In genomic region chr1:156910309-156910782, GRCh38 we compare ENCODE assay signal across 8 cellular contexts. TPM values are rescaled to one million over a fixed set of nuclear protein-coding genes. Genes with fewer than 3 reads are reported as not detected.
DNase-seq lines count a peak whose midpoint lies in the region; ATAC-seq, FAIRE-seq and TF ChIP-seq lines count a peak whose summit lies in the region.

No MANE protein-coding gene starts in this region.

- peaks cover 15% of the 10 kb centered on the region for H3K4me1 Mint-ChIP-seq in brain

- peaks cover 0 to 4% (median 0%) of the 10 kb centered on the region in 5 experiments for H3K9me3 Mint-ChIP-seq in brain

- H3K27me3 ChIP-seq in lower lobe of right lung (ENCODE audit: low read depth), result peaks cover 10% of the 10 kb centered on the region
- H3K27me3 ChIP-seq in thoracic aorta (replicated peaks; ENCODE audit: insufficient read depth), result no peaks in the 10 kb centered on the region

- peak; percentile 39 to 50 for ATAC-seq in lower lobe of right lung
- no peak for ATAC-seq in thoracic aorta (ENCODE audit: insufficient number of reproducible peaks, low FRiP score, low read depth)
- ATAC-seq in HG03521 (IDR thresholded peaks at IDR 0.05; ENCODE audit: unreplicated experiment), result no peak
- no peak for ATAC-seq in HG03139 (IDR thresholded peaks at IDR 0.05; ENCODE audit: unreplicated experiment)

- H3K36me3 ChIP-seq in lower lobe of right lung, result peaks cover 62% of the 10 kb centered on the region
- H3K36me3 ChIP-seq in thoracic aorta, result peaks cover 4% of the 10 kb centered on the region

- TF ChIP-seq CTCF in AG09319 (IDR thresholded peaks at IDR 0.05; ENCODE audit: low read depth, low read length), result peak; percentile 63
- peak; percentile 68 to 89 for TF ChIP-seq CTCF in brain (conservative IDR thresholded peaks at IDR 0.05)
- TF ChIP-seq CTCF in lower lobe of right lung (IDR thresholded peaks at IDR 0.05), result peak; percentile 88
- TF ChIP-seq CTCF in thoracic aorta (IDR thresholded peaks at IDR 0.05), result peak; percentile 79

- peaks cover 50% of the 10 kb centered on the region for H3K27me3 Mint-ChIP-seq in brain

- H3K9me3 ChIP-seq in lower lobe of right lung (no peaks in the 10 kb centered on the region), thoracic aorta (no peaks in the 10 kb centered on the region)

- H3K4me1 ChIP-seq in lower lobe of right lung (peaks cover 13% of the 10 kb centered on the region), thoracic aorta (ENCODE audit: control insufficient read depth in 1 of 2, low read depth in 2 of 2) (no peaks in the 10 kb centered on the region)

- intact Hi-C loops in lower lobe of right lung (cut with DNase I), result no loop called here

- no peak for DNase-seq in AG09319 (ENCODE audit: extremely low read depth, low read depth)
- DNase-seq in GM19239 (ENCODE audit: insufficient read length, low spot score), result peak; percentile 72
- DNase-seq in T-helper 2 cell, result peak; percentile 24 to 50 (median 41)
- DNase-seq in lower lobe of right lung, result peak; percentile 62
- no peak for DNase-seq in thoracic aorta (ENCODE audit: low spot score)

- H3K27ac Mint-ChIP-seq in brain, result peak overlapping the region in 1 of 5 experiments; percentile 93

- H3K36me3 Mint-ChIP-seq in brain, result no peaks in the 10 kb centered on the region

- H3K27ac ChIP-seq in lower lobe of right lung, result no peak overlapping the region
- H3K27ac ChIP-seq in thoracic aorta, result no peak overlapping the region

- no peak overlapping the region for H3K4me3 ChIP-seq in lower lobe of right lung
- H3K4me3 ChIP-seq in thoracic aorta, result no peak overlapping the region

- no peak for FAIRE-seq in GM19239 (lab: Jason Lieb, UNC)

- H3K4me3 Mint-ChIP-seq in brain, result peak overlapping the region in 3 of 5 experiments; percentile 27 to 47 (median 30)

RNA-seq across cellular contexts. Expression of gene LRRC71, which starts 10.1 kb away (rescaled TPM):
- not detected for polyA plus RNA-seq in brain (ENCODE audit: insufficient read depth, low read depth, low replicate concordance)
- total RNA-seq in lower lobe of right lung (5.3 TPM), thoracic aorta (not detected)

RNA-seq across cellular contexts. Expression of gene PEAR1, which starts 16.8 kb away (rescaled TPM):
- 2.2 TPM for polyA plus RNA-seq in brain (ENCODE audit: insufficient read depth, low read depth, low replicate concordance)
- 14.8 TPM for total RNA-seq in lower lobe of right lung
- total RNA-seq in thoracic aorta, result 10 to 100 TPM; 31.0 to 34.9 TPM

RNA-seq across cellular contexts. Expression of gene NTRK1, which starts 49.7 kb away (rescaled TPM):
- polyA plus RNA-seq in brain (ENCODE audit: insufficient read depth, low read depth, low replicate concordance), result 0.32 TPM
- total RNA-seq in lower lobe of right lung (1.9 TPM), thoracic aorta (under 1 TPM; 0.42 to 0.81 TPM)

RNA-seq across cellular contexts. Expression of gene INSRR, which starts 51.4 kb away (rescaled TPM):
- 0.42 TPM for polyA plus RNA-seq in brain (ENCODE audit: insufficient read depth, low read depth, low replicate concordance)
- total RNA-seq in lower lobe of right lung (not detected), thoracic aorta (not detected)

Comparison
In these comparisons a context has a peak if more than half of its experiments do, and no peak if none do; other contexts are left out.
1. DNase-seq: peak in GM19239 (single experiment), T-helper 2 cell (5 of 5) and lower lobe of right lung (single experiment); none in AG09319 (single experiment) and thoracic aorta (single experiment).
2. ATAC-seq: peak in lower lobe of right lung (2 of 2); none in thoracic aorta (single experiment), HG03521 (single experiment) and HG03139 (single experiment).
3. Peak in every context shown above with its lines, with median percentiles within 50 percentile points of each other: CTCF ChIP-seq.